In genomic region chr11:66842896-66843775, GRCh38 we compare ENCODE assay signal across 1 cellular context.
TF ChIP-seq lines count a peak whose summit lies in the region.

A gene with protein sequence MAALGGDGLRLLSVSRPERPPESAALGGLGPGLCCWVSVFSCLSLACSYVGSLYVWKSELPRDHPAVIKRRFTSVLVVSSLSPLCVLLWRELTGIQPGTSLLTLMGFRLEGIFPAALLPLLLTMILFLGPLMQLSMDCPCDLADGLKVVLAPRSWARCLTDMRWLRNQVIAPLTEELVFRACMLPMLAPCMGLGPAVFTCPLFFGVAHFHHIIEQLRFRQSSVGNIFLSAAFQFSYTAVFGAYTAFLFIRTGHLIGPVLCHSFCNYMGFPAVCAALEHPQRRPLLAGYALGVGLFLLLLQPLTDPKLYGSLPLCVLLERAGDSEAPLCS (plus strand): TSS chr11:66843441. CDS start chr11:66843456, 15 bp downstream.

TF ChIP-seq in GM23338, 12 proteins besides CTCF, POLR2A, EP300 and RAD21 (continued from another document):
- TF ChIP-seq ZNF462 (CRISPR knock-in tag; IDR thresholded peaks at IDR 0.05), result no peak
